Comparison of ENCODE assay signal across 33 cellular contexts in the genomic region with DNA sequence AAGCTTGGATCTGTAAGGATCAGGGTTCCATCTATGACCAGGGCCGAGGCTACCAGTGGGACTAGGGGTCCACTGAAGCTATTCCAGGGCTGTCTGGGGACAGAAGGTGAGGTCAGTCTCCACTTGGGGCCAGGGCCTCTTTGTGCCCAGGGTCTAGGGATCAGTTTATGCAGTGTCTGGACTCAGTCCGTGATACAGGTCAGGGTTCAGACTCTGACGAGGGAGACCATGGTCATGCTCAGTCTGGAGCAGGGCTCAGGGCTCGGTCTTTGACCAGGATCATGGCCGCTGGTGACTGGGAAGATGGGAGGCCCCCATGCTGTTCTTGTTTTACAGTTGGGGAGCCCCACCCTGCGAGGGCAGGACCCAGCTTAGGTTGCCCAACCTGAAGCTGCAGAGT. TPM values are rescaled to one million over a fixed set of nuclear protein-coding genes. Genes with fewer than 3 reads are reported as not detected.
"Had no signal": no experiment of that assay in that cellular context is flagged by ENCODE, and none has a peak within 500 bp of the region (broad histone marks: within the 10 kb centered on the region; RNA-seq: fewer than 3 reads in every experiment).

No MANE protein-coding gene starts in this region.

- H3K4me1 ChIP-seq: parathyroid adenoma, psoas muscle, spleen, suprapubic skin, thyroid gland, upper lobe of left lung, vagina had no signal

- H3K79me2 ChIP-seq: parathyroid adenoma had no signal

- H3K9me3 Mint-ChIP-seq: naive thymus-derived CD4-positive, alpha-beta T cell; natural killer cell; nephron progenitor cell; stimulated activated memory B cell treated with anti-CD40 and anti-IgM and Interleukin-4, amounts not matched to agents 10 μg/mL and 1 μg/mL and 100 μg/mL, for 72 hours; stimulated activated naive CD8-positive, alpha-beta T cell treated with anti-CD3 and anti-CD28 coated beads, Interleukin-15, amount 100 ng/mL, for 72 hours had no signal

- H3K27me3 ChIP-seq: ovary, thyroid gland, tibial nerve, vagina had no signal

- H3K27ac Mint-ChIP-seq: naive thymus-derived CD4-positive, alpha-beta T cell; natural killer cell; nephron progenitor cell; progenitor cell of endocrine pancreas; stimulated activated memory B cell treated with anti-CD40 and anti-IgM and Interleukin-4, amounts not matched to agents 10 μg/mL and 1 μg/mL and 100 μg/mL, for 72 hours; stimulated activated naive CD8-positive, alpha-beta T cell treated with anti-CD3 and anti-CD28 coated beads, Interleukin-15, amount 100 ng/mL, for 72 hours had no signal

- H2AFZ ChIP-seq: parathyroid adenoma had no signal

- H3K4me2 ChIP-seq: smooth muscle cell had no signal

- FAIRE-seq: urothelium cell line had no signal

- H3K4me3 Mint-ChIP-seq: naive thymus-derived CD4-positive, alpha-beta T cell; natural killer cell; nephron progenitor cell; stimulated activated memory B cell treated with anti-CD40 and anti-IgM and Interleukin-4, amounts not matched to agents 10 μg/mL and 1 μg/mL and 100 μg/mL, for 72 hours; stimulated activated naive CD8-positive, alpha-beta T cell treated with anti-CD3 and anti-CD28 coated beads, Interleukin-15, amount 100 ng/mL, for 72 hours had no signal

- H3K4me3 ChIP-seq: ovary, psoas muscle, skin epidermis, smooth muscle cell, spleen, suprapubic skin, thoracic aorta, thyroid gland, tibial nerve, upper lobe of left lung, vagina had no signal

- H3K9me3 ChIP-seq: ovary, psoas muscle, spleen, suprapubic skin, thoracic aorta, thyroid gland, tibial nerve, upper lobe of left lung, vagina had no signal

- H3K4me1 Mint-ChIP-seq: naive thymus-derived CD4-positive, alpha-beta T cell; natural killer cell; stimulated activated memory B cell treated with anti-CD40 and anti-IgM and Interleukin-4, amounts not matched to agents 10 μg/mL and 1 μg/mL and 100 μg/mL, for 72 hours; stimulated activated naive CD8-positive, alpha-beta T cell treated with anti-CD3 and anti-CD28 coated beads, Interleukin-15, amount 100 ng/mL, for 72 hours had no signal

- H3K36me3 Mint-ChIP-seq: naive thymus-derived CD4-positive, alpha-beta T cell; natural killer cell; stimulated activated memory B cell treated with anti-CD40 and anti-IgM and Interleukin-4, amounts not matched to agents 10 μg/mL and 1 μg/mL and 100 μg/mL, for 72 hours had no signal

- H3K27ac ChIP-seq: ovary, parathyroid adenoma, psoas muscle, skin epidermis, spleen, suprapubic skin, thoracic aorta, thyroid gland, tibial nerve, upper lobe of left lung, vagina had no signal

- H3K9ac ChIP-seq: parathyroid adenoma had no signal

- H3K36me3 ChIP-seq: ovary, spleen, suprapubic skin, thoracic aorta, thyroid gland, tibial nerve, upper lobe of left lung, vagina had no signal

- ATAC-seq: naive thymus-derived CD4-positive, alpha-beta T cell; natural killer cell; psoas muscle; right cardiac atrium; sciatic nerve; stimulated activated memory B cell treated with anti-CD40 and anti-IgM and Interleukin-4, amounts not matched to agents 10 μg/mL and 1 μg/mL and 100 μg/mL, for 72 hours; stimulated activated naive CD8-positive, alpha-beta T cell treated with anti-CD3 and anti-CD28 coated beads, Interleukin-15, amount 100 ng/mL, for 72 hours; stimulated activated naive CD8-positive, alpha-beta T cell treated with anti-CD3 and anti-CD28 coated beads, Interleukin-15, Interleukin-2, amounts not matched to agents 100 U/mL and 50 U/mL, for 24 hours had no signal

- DNase-seq: naive thymus-derived CD4-positive, alpha-beta T cell; natural killer cell; nephron progenitor cell; occipital lobe; posterior cingulate gyrus; psoas muscle; spleen; stimulated activated CD4-positive, alpha-beta T cell treated with anti-CD3 and anti-CD28 coated beads, Interleukin-12 subunit alpha, Interleukin-12 subunit beta, amount 100 ng/mL, for 4 hours; stimulated activated CD4-positive, alpha-beta T cell treated with anti-CD3 and anti-CD28 coated beads, Interleukin-1b, Interleukin-23, amount 100 ng/mL, for 48 hours; stimulated activated CD4-positive, alpha-beta T cell treated with anti-CD3 and anti-CD28 coated beads, Interleukin-4, amount 100 ng/mL, for 1 hour; stimulated activated CD4-positive, alpha-beta T cell treated with anti-CD3 and anti-CD28 coated beads, Interleukin-4, amount 100 ng/mL, for 4 hours; stimulated activated CD8-positive, alpha-beta memory T cell treated with anti-CD3 and anti-CD28 coated beads, Interleukin-4, amount 100 ng/mL, for 48 hours; stimulated activated naive CD4-positive, alpha-beta T cell; stimulated activated naive CD8-positive, alpha-beta T cell treated with anti-CD3 and anti-CD28 coated beads, Interleukin-15, amount 100 ng/mL, for 72 hours; stimulated activated naive CD8-positive, alpha-beta T cell treated with anti-CD3 and anti-CD28 coated beads, Interleukin-15, Interleukin-2, amounts not matched to agents 100 U/mL and 50 U/mL, for 24 hours; substantia nigra; thyroid gland; trophoblast cell had no signal

- H3K27me3 Mint-ChIP-seq: naive thymus-derived CD4-positive, alpha-beta T cell; progenitor cell of endocrine pancreas; stimulated activated naive CD8-positive, alpha-beta T cell treated with anti-CD3 and anti-CD28 coated beads, Interleukin-15, amount 100 ng/mL, for 72 hours had no signal

RNA-seq across cellular contexts. Expression of a gene that starts 32.0 kb away (rescaled TPM):
- total RNA-seq: natural killer cell, occipital lobe, osteoblast, psoas muscle, right cardiac atrium, sciatic nerve, smooth muscle cell, thoracic aorta, tibial nerve, upper lobe of left lung, vagina had no signal
- polyA plus RNA-seq: psoas muscle, smooth muscle cell had no signal

RNA-seq across cellular contexts. Expression of a gene that starts 32.5 kb away (rescaled TPM):
- total RNA-seq: osteoblast had no signal
